18 cellular contexts compared by ENCODE assay signal in the genomic region with DNA sequence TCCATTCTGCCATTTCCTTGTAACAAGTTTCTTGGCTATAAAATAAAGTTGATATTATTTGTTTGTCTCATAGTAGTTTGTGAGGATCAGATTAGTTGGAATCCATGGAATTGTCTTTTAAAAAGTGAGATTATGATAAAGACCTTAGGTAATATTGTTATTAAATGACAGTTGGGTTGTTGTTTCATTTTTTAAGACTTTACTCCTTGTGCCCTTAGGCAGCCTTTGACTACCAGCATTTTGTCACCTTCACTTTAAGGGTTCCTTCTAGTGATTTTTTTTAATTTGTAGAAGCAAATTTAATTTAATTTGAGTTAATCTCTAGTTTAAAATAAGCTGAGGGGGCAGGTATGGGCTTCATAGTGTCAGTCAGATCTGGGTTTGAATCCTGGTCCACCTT.
DNase-seq lines count a peak whose midpoint lies in the region; ATAC-seq and TF ChIP-seq lines count a peak whose summit lies in the region.
"Had no signal": no experiment of that assay in that cellular context is flagged by ENCODE, and none has a peak within 500 bp of the region (broad histone marks: within the 10 kb centered on the region; RNA-seq: fewer than 3 reads in every experiment).

No MANE protein-coding gene starts in this region.

- peaks cover 6% of the 10 kb centered on the region for H3K79me1 ChIP-seq in mesendoderm (ENCODE audit: low read length)

- H3K56ac ChIP-seq in mesendoderm (ENCODE audit: low read length) = no peak overlapping the region

- H3K4ac ChIP-seq in mesendoderm (ENCODE audit: low read depth, low read length) = no peak overlapping the region

- no peak for ATAC-seq in GM23338
- no peak for ATAC-seq in WTC11
- ATAC-seq in HG03442 (IDR thresholded peaks at IDR 0.05; ENCODE audit: unreplicated experiment) = no peak
- ATAC-seq in naive thymus-derived CD4-positive, alpha-beta T cell = no peak
- no peak for ATAC-seq in GM18909 (IDR thresholded peaks at IDR 0.05; ENCODE audit: poor library complexity, unreplicated experiment)
- ATAC-seq: activated naive CD8-positive, alpha-beta T cell treated with anti-CD3 and anti-CD28 coated beads, Interleukin-2, amount 50 U/mL, for 24 hours; left cardiac atrium; Right ventricle myocardium inferior had no signal

- H4K8ac ChIP-seq in mesendoderm (ENCODE audit: low read depth, low read length) = no peak overlapping the region

- peaks cover 16% of the 10 kb centered on the region for H3K36me3 Mint-ChIP-seq in GM23338 (ENCODE audit: low read depth)
- H3K36me3 Mint-ChIP-seq in WTC11 = 0 out of 2 replicates have a peak, but pooled peaks cover 2% of the 10 kb centered on the region
- H3K36me3 Mint-ChIP-seq in type B pancreatic cell = no peaks in the 10 kb centered on the region
- H3K36me3 Mint-ChIP-seq in naive thymus-derived CD4-positive, alpha-beta T cell = peaks cover 0 to 38% (median 15%) of the 10 kb centered on the region in 5 donors

- H3K4me3 ChIP-seq in GM23338 = 0 out of 2 replicates have a peak overlapping the region, but pooled peaks have one; percentile 3
- no peak overlapping the region for H3K4me3 ChIP-seq in mesendoderm (ENCODE audit: low read length)
- no peak overlapping the region for H3K4me3 ChIP-seq in naive thymus-derived CD4-positive, alpha-beta T cell (ENCODE audit: low read length)
- H3K4me3 ChIP-seq: thoracic aorta had no signal

- H3K27me3 ChIP-seq in GM23338 (ENCODE audit: insufficient read depth) = no peaks in the 10 kb centered on the region
- no peaks in the 10 kb centered on the region for H3K27me3 ChIP-seq in mesendoderm (ENCODE audit: insufficient read depth, low read length, poor library complexity)
- H3K27me3 ChIP-seq in naive thymus-derived CD4-positive, alpha-beta T cell (ENCODE audit: control insufficient read depth in 2 of 2, insufficient read depth in 2 of 2, low read length in 2 of 2) = no peaks in the 10 kb centered on the region

- no peaks in the 10 kb centered on the region for H3K36me3 ChIP-seq in GM23338 (ENCODE audit: insufficient read depth)
- H3K36me3 ChIP-seq in mesendoderm (ENCODE audit: control insufficient read depth, insufficient read depth, low read length) = no peaks in the 10 kb centered on the region
- H3K36me3 ChIP-seq in naive thymus-derived CD4-positive, alpha-beta T cell (ENCODE audit: control insufficient read depth in 2 of 3, insufficient read depth in 3 of 3, low read length in 3 of 3) = no peaks in the 10 kb centered on the region
- H3K36me3 ChIP-seq: thoracic aorta had no signal

- peak overlapping the region; percentile 16 for H3K4me2 ChIP-seq in GM23338
- no peak overlapping the region for H3K4me2 ChIP-seq in mesendoderm (ENCODE audit: low read length)
- H3K4me2 ChIP-seq: KMS-11 had no signal

- H3K4me1 ChIP-seq in GM23338 (ENCODE audit: insufficient read depth) (peaks cover 64% of the 10 kb centered on the region), mesendoderm (ENCODE audit: control insufficient read depth, low read depth, low read length) (peaks cover 13% of the 10 kb centered on the region)
- no peaks in the 10 kb centered on the region for H3K4me1 ChIP-seq in naive thymus-derived CD4-positive, alpha-beta T cell (ENCODE audit: control insufficient read depth in 2 of 2, insufficient read depth in 2 of 2, low read length in 2 of 2)

- no peak overlapping the region for H2AK5ac ChIP-seq in mesendoderm (ENCODE audit: low read length)

- no peak overlapping the region for H2AFZ ChIP-seq in GM23338

- H3K9ac ChIP-seq in mesendoderm (ENCODE audit: low read length) = no peak overlapping the region
- H3K9ac ChIP-seq: KMS-11 had no signal

- no peak overlapping the region for H3K23ac ChIP-seq in mesendoderm (ENCODE audit: low read length)

- no peak for DNase-seq in GM23338 (ENCODE audit: low spot score)
- no peak for DNase-seq in WTC11 (ENCODE audit: low spot score)
- DNase-seq in mesendoderm = no peak
- DNase-seq in type B pancreatic cell (ENCODE audit: extremely low spot score, unreplicated experiment) = no peak
- no peak for DNase-seq in naive thymus-derived CD4-positive, alpha-beta T cell
- DNase-seq: activated CD4-positive, alpha-beta T cell treated with anti-CD3 and anti-CD28 coated beads for 48 hours; activated naive CD8-positive, alpha-beta T cell treated with anti-CD3 and anti-CD28 coated beads, Interleukin-2, amount 50 U/mL, for 24 hours; left cardiac atrium; NCI-H1105; NCI-H2107; NCI-H510A; T-helper 1 cell had no signal

- TF ChIP-seq CTCF in GM23338 (conservative IDR thresholded peaks at IDR 0.05; ENCODE audit: low read depth in 2 of 2) (no peak), WTC11 (IDR thresholded peaks at IDR 0.05) (no peak), type B pancreatic cell (conservative IDR thresholded peaks at IDR 0.05) (no peak)

- no peaks in the 10 kb centered on the region for H4K20me1 ChIP-seq in GM23338 (replicated peaks; ENCODE audit: insufficient read depth)

- intact Hi-C loops in naive thymus-derived CD4-positive, alpha-beta T cell (cut with micrococcal nuclease) = no loop called here

- peaks cover 11% of the 10 kb centered on the region for H3K27me3 Mint-ChIP-seq in GM23338 (ENCODE audit: insufficient read depth, low read depth, poor library complexity)
- H3K27me3 Mint-ChIP-seq in WTC11 (ENCODE audit: low read depth) = no peaks in the 10 kb centered on the region
- H3K27me3 Mint-ChIP-seq in type B pancreatic cell = no peaks in the 10 kb centered on the region
- H3K27me3 Mint-ChIP-seq in naive thymus-derived CD4-positive, alpha-beta T cell = no peaks in the 10 kb centered on the region
- H3K27me3 Mint-ChIP-seq: activated naive CD8-positive, alpha-beta T cell treated with anti-CD3 and anti-CD28 coated beads, Interleukin-2, amount 50 U/mL, for 24 hours had no signal

- no peak overlapping the region for H2BK5ac ChIP-seq in mesendoderm (ENCODE audit: low read length)

- H3K9me3 ChIP-seq in naive thymus-derived CD4-positive, alpha-beta T cell (ENCODE audit: control insufficient read depth in 2 of 3, low read length in 3 of 3) = no peaks in the 10 kb centered on the region
- H3K9me3 ChIP-seq: thoracic aorta had no signal

- H3K79me2 ChIP-seq in GM23338 (replicated peaks; ENCODE audit: insufficient read depth) (peaks cover 56% of the 10 kb centered on the region), mesendoderm (ENCODE audit: control insufficient read depth, insufficient read depth, low read length) (peaks cover 1% of the 10 kb centered on the region)

- H3K4me1 Mint-ChIP-seq in GM23338 (peaks cover 77% of the 10 kb centered on the region), WTC11 (peaks cover 85% of the 10 kb centered on the region), type B pancreatic cell (ENCODE audit: unreplicated experiment) (peaks cover 56% of the 10 kb centered on the region)
- peaks cover 32 to 64% (median 47%) of the 10 kb centered on the region in 7 donors for H3K4me1 Mint-ChIP-seq in naive thymus-derived CD4-positive, alpha-beta T cell

- no peak overlapping the region for H2BK15ac ChIP-seq in mesendoderm (replicated peaks; ENCODE audit: low read depth)

- no peak overlapping the region for H2BK120ac ChIP-seq in mesendoderm (ENCODE audit: low read depth, low read length)

- H3F3A ChIP-seq in GM23338 (replicated peaks; ENCODE audit: low read depth) = no peaks in the 10 kb centered on the region

- POLR2A ChIA-PET in WTC11 (lab: Charles Lee) = no interaction called here
- POLR2A ChIA-PET in naive thymus-derived CD4-positive, alpha-beta T cell (lab: Charles Lee) = no interaction called here

- H3K27ac Mint-ChIP-seq in GM23338 (peak overlapping the region; percentile 96), WTC11 (peak overlapping the region; percentile 99), type B pancreatic cell (peak overlapping the region; percentile 48)
- no peak overlapping the region for H3K27ac Mint-ChIP-seq in naive thymus-derived CD4-positive, alpha-beta T cell
- H3K27ac Mint-ChIP-seq: activated naive CD8-positive, alpha-beta T cell treated with anti-CD3 and anti-CD28 coated beads, Interleukin-2, amount 50 U/mL, for 24 hours had no signal

- no peak overlapping the region for H4K5ac ChIP-seq in mesendoderm (ENCODE audit: low read length)

- no peak overlapping the region for H3K18ac ChIP-seq in mesendoderm (ENCODE audit: low read length)

- CTCF ChIA-PET in WTC11 (lab: Charles Lee) = interaction anchor here (1.3 to 2.0 kb wide), 2 partner anchors 10 to 67 kb away, joined by 5 to 7 read pairs; no protein-coding TSS in a partner anchor
- CTCF ChIA-PET in naive thymus-derived CD4-positive, alpha-beta T cell (lab: Charles Lee) = no interaction called here

- H3K9me3 Mint-ChIP-seq in GM23338 (no peaks in the 10 kb centered on the region), WTC11 (no peaks in the 10 kb centered on the region), type B pancreatic cell (no peaks in the 10 kb centered on the region)
- no peaks in the 10 kb centered on the region for H3K9me3 Mint-ChIP-seq in naive thymus-derived CD4-positive, alpha-beta T cell
- H3K9me3 Mint-ChIP-seq: activated naive CD8-positive, alpha-beta T cell treated with anti-CD3 and anti-CD28 coated beads, Interleukin-2, amount 50 U/mL, for 24 hours had no signal

- no peaks in the 10 kb centered on the region for H3K9me2 ChIP-seq in GM23338 (ENCODE audit: insufficient read depth)

- H3K27ac ChIP-seq in GM23338 (ENCODE audit: low read depth) (peak overlapping the region; percentile 96), mesendoderm (ENCODE audit: low read depth, low read length) (peak overlapping the region; percentile 15)
- no peak overlapping the region for H3K27ac ChIP-seq in naive thymus-derived CD4-positive, alpha-beta T cell (ENCODE audit: low read depth, low read length)
- H3K27ac ChIP-seq: epithelial cell of prostate, KMS-11, thoracic aorta had no signal

- H3K4me3 Mint-ChIP-seq in GM23338 (peak overlapping the region; percentile 46; the same call in 2 of the 3 replicates), WTC11 (peak overlapping the region; percentile 59), type B pancreatic cell (no peak overlapping the region)
- H3K4me3 Mint-ChIP-seq in naive thymus-derived CD4-positive, alpha-beta T cell = no peak overlapping the region
- H3K4me3 Mint-ChIP-seq: activated naive CD8-positive, alpha-beta T cell treated with anti-CD3 and anti-CD28 coated beads, Interleukin-2, amount 50 U/mL, for 24 hours had no signal

TF ChIP-seq in GM23338, 12 proteins besides CTCF, POLR2A, EP300 and RAD21 (continues in another document):
- TF ChIP-seq POLR2AphosphoS5 (IDR thresholded peaks at IDR 0.05; ENCODE audit: low read depth) (no peak), EZH2 (IDR thresholded peaks at IDR 0.05; ENCODE audit: low read depth, unreplicated experiment) (no peak), ZNF114 (CRISPR knock-in tag; IDR thresholded peaks at IDR 0.05) (no peak), NANOG (IDR thresholded peaks at IDR 0.05; ENCODE audit: borderline replicate concordance) (no peak), CREB1 (CRISPR knock-in tag; IDR thresholded peaks at IDR 0.05; ENCODE audit: low read depth) (no peak)

TF ChIP-seq in WTC11, 78 proteins besides CTCF, POLR2A, EP300 and RAD21 (continues in another document):
- TF ChIP-seq ATF1 (CRISPR knock-in tag; IDR thresholded peaks at IDR 0.05) (no peak), GTF2I (CRISPR knock-in tag; conservative IDR thresholded peaks at IDR 0.05) (no peak), PRRX2 (CRISPR knock-in tag; IDR thresholded peaks at IDR 0.05) (no peak)
- TF ChIP-seq, protein P1, sequence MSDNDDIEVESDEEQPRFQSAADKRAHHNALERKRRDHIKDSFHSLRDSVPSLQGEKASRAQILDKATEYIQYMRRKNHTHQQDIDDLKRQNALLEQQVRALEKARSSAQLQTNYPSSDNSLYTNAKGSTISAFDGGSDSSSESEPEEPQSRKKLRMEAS (CRISPR knock-in tag; IDR thresholded peaks at IDR 0.05) = no peak

Comparison
In these comparisons a context has a peak if more than half of its experiments do, and no peak if none do; other contexts are left out.
1. H3K27ac Mint-ChIP-seq: peak in GM23338 (single experiment), WTC11 (single experiment) and type B pancreatic cell (single experiment); none in naive thymus-derived CD4-positive, alpha-beta T cell (0 of 9).
2. H3K4me3 Mint-ChIP-seq: peak in GM23338 (single experiment) and WTC11 (single experiment); none in type B pancreatic cell (single experiment) and naive thymus-derived CD4-positive, alpha-beta T cell (0 of 10).